8 cellular contexts compared by ENCODE assay signal in genomic region chr12:6766651-6767300, GRCh38.
DNase-seq lines count a peak whose midpoint lies in the region; ATAC-seq and TF ChIP-seq lines count a peak whose summit lies in the region.

No MANE protein-coding gene starts in this region.

- H3K4me1 Mint-ChIP-seq in dendritic cell treated with granulocyte-macrophage colony-stimulating factor and Interleukin-4, amounts not matched to agents 40 ng/mL and 50 ng/mL, for 4 days (ENCODE audit: low read depth) = peaks cover 73% of the 10 kb centered on the region

- peak; percentile 44 for TF ChIP-seq CTCF in WI38 (IDR thresholded peaks at IDR 0.05; ENCODE audit: low read depth, low read length)

- H3K9me3 Mint-ChIP-seq in dendritic cell treated with granulocyte-macrophage colony-stimulating factor and Interleukin-4, amounts not matched to agents 40 ng/mL and 50 ng/mL, for 4 days = no peaks in the 10 kb centered on the region

- peaks cover 54% of the 10 kb centered on the region for H3K27me3 Mint-ChIP-seq in dendritic cell treated with granulocyte-macrophage colony-stimulating factor and Interleukin-4, amounts not matched to agents 40 ng/mL and 50 ng/mL, for 4 days

- peak; percentile 55 for ATAC-seq in HG02588 (IDR thresholded peaks at IDR 0.05; ENCODE audit: unreplicated experiment)

- peak overlapping the region; percentile 89 for H3K4me3 Mint-ChIP-seq in dendritic cell treated with granulocyte-macrophage colony-stimulating factor and Interleukin-4, amounts not matched to agents 40 ng/mL and 50 ng/mL, for 4 days

- H3K4me3 ChIP-seq in WI38 (ENCODE audit: low read depth, low read length) = peak overlapping the region; percentile 94

- peak overlapping the region; percentile 87 for H3K27ac Mint-ChIP-seq in dendritic cell treated with granulocyte-macrophage colony-stimulating factor and Interleukin-4, amounts not matched to agents 40 ng/mL and 50 ng/mL, for 4 days

- intact Hi-C loops in dendritic cell treated with granulocyte-macrophage colony-stimulating factor and Interleukin-4, amounts not matched to agents 40 ng/mL and 50 ng/mL, for 4 days (cut with micrococcal nuclease) = no loop called here

- H3K36me3 Mint-ChIP-seq in dendritic cell treated with granulocyte-macrophage colony-stimulating factor and Interleukin-4, amounts not matched to agents 40 ng/mL and 50 ng/mL, for 4 days (ENCODE audit: low read depth) = peaks cover 35% of the 10 kb centered on the region

- peak; percentile 5 to 44 for DNase-seq in NCI-H524 (lab: John Stamatoyannopoulos, UW)
- no peak for DNase-seq in NCI-H524 treated with DMSO at 0.1 percent for 48 hours (lab: John Stamatoyannopoulos, UW)
- DNase-seq in NCI-H1417 treated with DMSO at 0.1 percent for 48 hours (lab: John Stamatoyannopoulos, UW) = peak; percentile 11
- peak; percentile 94 for DNase-seq in left kidney (ENCODE audit: low read depth, low spot score)
- DNase-seq in stimulated activated CD4-positive, alpha-beta T cell treated with anti-CD3 and anti-CD28 coated beads, Interleukin-4, amount 100 ng/mL, for 4 hours = peak; percentile 22 to 58
